Comparison of ENCODE assay signal across 9 cellular contexts in genomic region chr5:135135530-135136201, GRCh38.
DNase-seq lines count a peak whose midpoint lies in the region; ATAC-seq and TF ChIP-seq lines count a peak whose summit lies in the region.
"Had no signal": no experiment of that assay in that cellular context is flagged by ENCODE, and none has a peak within 500 bp of the region (broad histone marks: within the 10 kb centered on the region; RNA-seq: fewer than 3 reads in every experiment).

No MANE protein-coding gene starts in this region.

- no peaks in the 10 kb centered on the region for H3K9me3 ChIP-seq in vagina

- TF ChIP-seq CTCF in RWPE1 (conservative IDR thresholded peaks at IDR 0.05; ENCODE audit: low read depth) (no peak), vagina (IDR thresholded peaks at IDR 0.05) (no peak)

- CTCF ChIA-PET in RWPE1 (lab: Yijun Ruan, JAX), result interaction anchor here (0.6 to 0.9 kb wide), 2 partner anchors 18 to 56 kb away, joined by 3 to 7 read pairs; no protein-coding TSS in a partner anchor

- POLR2A ChIA-PET in RWPE1 (lab: Yijun Ruan, JAX; ENCODE audit: low non-redundant PET), result no interaction called here

- DNase-seq in SKM-1 treated with dmso at 0.1 percent for 144 hours (lab: John Stamatoyannopoulos, UW; ENCODE audit: unreplicated experiment), result peak; percentile 6
- DNase-seq in SKM-1 (lab: John Stamatoyannopoulos, UW; ENCODE audit: unreplicated experiment), result no peak
- DNase-seq in RWPE1 (ENCODE audit: low spot score), result peak; percentile 74
- peak; percentile 22 for DNase-seq in glomerular visceral epithelial cell (ENCODE audit: extremely low spot score)
- no peak for DNase-seq in vagina (ENCODE audit: extremely low spot score in 2 of 2)
- DNase-seq in OCI-M2 (lab: John Stamatoyannopoulos, UW; ENCODE audit: unreplicated experiment), result no peak
- no peak for DNase-seq in SK-N-DZ (ENCODE audit: low spot score)

- H3K27ac ChIP-seq in RWPE1 (peak overlapping the region; percentile 83), vagina (peak overlapping the region; percentile 24)

- intact Hi-C loops in vagina (cut with DNase I), result no loop called here

- H3K4me3 ChIP-seq in vagina, result no peak overlapping the region

- no peaks in the 10 kb centered on the region for H3K27me3 ChIP-seq in vagina

- H3K4me1 ChIP-seq in vagina, result peaks cover 60% of the 10 kb centered on the region

- no peak for TF ChIP-seq POLR2A in vagina (IDR thresholded peaks at IDR 0.05)

- no peak for ATAC-seq in GM21576 (IDR thresholded peaks at IDR 0.05; ENCODE audit: unreplicated experiment)
- ATAC-seq: stimulated activated memory B cell treated with anti-CD40 and anti-IgM and Interleukin-4, amounts not matched to agents 10 μg/mL and 1 μg/mL and 100 μg/mL, for 72 hours had no signal

- no peaks in the 10 kb centered on the region for H3K36me3 ChIP-seq in vagina

Comparison
In these comparisons a context has a peak if more than half of its experiments do, and no peak if none do; other contexts are left out.
1. DNase-seq: peak in SKM-1 treated with dmso at 0.1 percent for 144 hours (single experiment), RWPE1 (single experiment) and glomerular visceral epithelial cell (single experiment); none in SKM-1 (single experiment), vagina (0 of 2), OCI-M2 (single experiment) and SK-N-DZ (single experiment).